ENCODE assay signal across 22 cellular contexts in genomic region chr17:28325221-28325620, GRCh38. TPM values are rescaled to one million over a fixed set of nuclear protein-coding genes. Genes with fewer than 3 reads are reported as not detected.
DNase-seq lines count a peak whose midpoint lies in the region; ATAC-seq and TF ChIP-seq lines count a peak whose summit lies in the region.
"Had no signal": no experiment of that assay in that cellular context is flagged by ENCODE, and none has a peak within 500 bp of the region (broad histone marks: within the 10 kb centered on the region; RNA-seq: fewer than 3 reads in every experiment).

No MANE protein-coding gene starts in this region.

- no peak overlapping the region for H2AFZ ChIP-seq in neural progenitor cell (replicated peaks)

- no peak for TF ChIP-seq CTCF in neural progenitor cell (IDR thresholded peaks at IDR 0.05)
- TF ChIP-seq CTCF in GM13977 (IDR thresholded peaks at IDR 0.05; ENCODE audit: extremely low read depth, insufficient read depth, missing control alignments) = no peak

- in situ Hi-C loops in GM13977 (cut with MboI; ENCODE audit: low pct_unique_long_range_greater_than_20kb, low sequenced_read_pairs, unreplicated experiment) = no loop called here

- H3K4me3 Mint-ChIP-seq in neural progenitor cell = no peak overlapping the region
- H3K4me3 Mint-ChIP-seq in activated CD4-positive, alpha-beta T cell treated with anti-CD3 and anti-CD28 coated beads for 36 hours = no peak overlapping the region
- H3K4me3 Mint-ChIP-seq: CD8-positive, alpha-beta memory T cell had no signal

- H3F3A ChIP-seq in neural progenitor cell (ENCODE audit: low read depth) = peaks cover 27% of the 10 kb centered on the region

- no peak overlapping the region for H3K9ac ChIP-seq in BLaER1 treated with 17β-estradiol and CSF1 and Interleukin-3, amounts not matched to agents 10 nM and 100 nM
- H3K9ac ChIP-seq in neural progenitor cell = no peak overlapping the region

- no peak for ATAC-seq in activated CD4-positive, alpha-beta T cell treated with anti-CD3 and anti-CD28 coated beads for 36 hours
- ATAC-seq: esophagus mucosa, K562 had no signal

- DNase-seq in NCI-H1417 (lab: John Stamatoyannopoulos, UW) (peak in 2 of 3 experiments; percentile 60 to 85), cerebellar cortex (ENCODE audit: low spot score) (peak; percentile 60), neural progenitor cell (ENCODE audit: low spot score) (no peak), NAMALWA (ENCODE audit: low spot score) (no peak), anterior cingulate cortex (lab: John Stamatoyannopoulos, UW) (no peak), GM13977 (ENCODE audit: low spot score) (no peak)
- no peak for DNase-seq in activated CD4-positive, alpha-beta T cell treated with anti-CD3 and anti-CD28 coated beads for 36 hours
- DNase-seq: activated effector memory CD4-positive, alpha-beta T cell treated with Interleukin-2 at 50 U/mL for 16 hours; CD8-positive, alpha-beta memory T cell; left ventricle myocardium inferior; NCI-H2081; NCI-H526 treated with DMSO at 0.1 percent for 48 hours; substantia nigra; T-helper 9 cell had no signal

- peak overlapping the region in 6 of 11 experiments; percentile 40 to 72 (median 55); a peak in 8 of 22 replicates for H3K4me2 ChIP-seq in BLaER1 treated with 17β-estradiol and CSF1 and Interleukin-3, amounts not matched to agents 10 nM and 100 nM
- H3K4me2 ChIP-seq in neural progenitor cell = no peak overlapping the region

- no peaks in the 10 kb centered on the region for H3K9me3 ChIP-seq in BLaER1 treated with 17β-estradiol and CSF1 and Interleukin-3, amounts not matched to agents 10 nM and 100 nM (replicated peaks in 1 of 11)
- no peaks in the 10 kb centered on the region for H3K9me3 ChIP-seq in neural progenitor cell (ENCODE audit: low read depth)
- H3K9me3 ChIP-seq: left ventricle myocardium inferior, Peyer's patch had no signal

- H3K4me3 ChIP-seq in BLaER1 treated with 17β-estradiol and CSF1 and Interleukin-3, amounts not matched to agents 10 nM and 100 nM = no peak overlapping the region
- no peak overlapping the region for H3K4me3 ChIP-seq in neural progenitor cell
- H3K4me3 ChIP-seq: K562, left ventricle myocardium inferior, Peyer's patch had no signal

- no peaks in the 10 kb centered on the region for H3K27me3 Mint-ChIP-seq in neural progenitor cell (ENCODE audit: insufficient read depth, low read depth)
- H3K27me3 Mint-ChIP-seq in activated CD4-positive, alpha-beta T cell treated with anti-CD3 and anti-CD28 coated beads for 36 hours = no peaks in the 10 kb centered on the region
- H3K27me3 Mint-ChIP-seq: CD8-positive, alpha-beta memory T cell had no signal

- no peak overlapping the region for H3K27ac ChIP-seq in BLaER1 treated with 17β-estradiol and CSF1 and Interleukin-3, amounts not matched to agents 10 nM and 100 nM
- peak overlapping the region; percentile 34 for H3K27ac ChIP-seq in neural progenitor cell
- H3K27ac ChIP-seq: left ventricle myocardium inferior, Peyer's patch had no signal

- peaks cover 49% of the 10 kb centered on the region for H3K4me1 Mint-ChIP-seq in neural progenitor cell
- peaks cover 42% of the 10 kb centered on the region for H3K4me1 Mint-ChIP-seq in activated CD4-positive, alpha-beta T cell treated with anti-CD3 and anti-CD28 coated beads for 36 hours

- intact Hi-C loops in activated CD4-positive, alpha-beta T cell treated with anti-CD3 and anti-CD28 coated beads for 36 hours (cut with DNase I, micrococcal nuclease) = no loop called here

- H3K79me2 ChIP-seq in neural progenitor cell (ENCODE audit: low read depth) = peaks cover 84% of the 10 kb centered on the region

- H3K9me3 Mint-ChIP-seq in neural progenitor cell = no peaks in the 10 kb centered on the region
- no peaks in the 10 kb centered on the region for H3K9me3 Mint-ChIP-seq in activated CD4-positive, alpha-beta T cell treated with anti-CD3 and anti-CD28 coated beads for 36 hours (ENCODE audit: low read depth)
- H3K9me3 Mint-ChIP-seq: CD8-positive, alpha-beta memory T cell had no signal

- peaks cover 0 to 84% (median 62%) of the 10 kb centered on the region in 11 experiments; a peak in 14 of 22 replicates for H4K20me1 ChIP-seq in BLaER1 treated with 17β-estradiol and CSF1 and Interleukin-3, amounts not matched to agents 10 nM and 100 nM
- H4K20me1 ChIP-seq in neural progenitor cell (ENCODE audit: low read depth) = peaks cover 73% of the 10 kb centered on the region

- CTCF ChIA-PET in activated CD4-positive, alpha-beta T cell treated with anti-CD3 and anti-CD28 coated beads for 36 hours (lab: Charles Lee) = interaction anchor here (0.6 to 1.4 kb wide), 4 partner anchors 11 to 517 kb away, joined by 3 read pairs; no protein-coding TSS in a partner anchor

- POLR2A ChIA-PET in activated CD4-positive, alpha-beta T cell treated with anti-CD3 and anti-CD28 coated beads for 36 hours (lab: Charles Lee) = no interaction called here

- peaks cover 31% of the 10 kb centered on the region for H3K36me3 Mint-ChIP-seq in neural progenitor cell
- peaks cover 47% of the 10 kb centered on the region for H3K36me3 Mint-ChIP-seq in activated CD4-positive, alpha-beta T cell treated with anti-CD3 and anti-CD28 coated beads for 36 hours (ENCODE audit: low read depth)

- H3K36me3 ChIP-seq in BLaER1 treated with 17β-estradiol and CSF1 and Interleukin-3, amounts not matched to agents 10 nM and 100 nM = peaks cover 29 to 87% (median 56%) of the 10 kb centered on the region in 11 experiments
- H3K36me3 ChIP-seq in neural progenitor cell = peaks cover 4% of the 10 kb centered on the region

- no peak overlapping the region for H3K27ac Mint-ChIP-seq in neural progenitor cell
- no peak overlapping the region for H3K27ac Mint-ChIP-seq in activated CD4-positive, alpha-beta T cell treated with anti-CD3 and anti-CD28 coated beads for 36 hours
- H3K27ac Mint-ChIP-seq: CD8-positive, alpha-beta memory T cell had no signal

- H3K27me3 ChIP-seq in BLaER1 treated with 17β-estradiol and CSF1 and Interleukin-3, amounts not matched to agents 10 nM and 100 nM = no peaks in the 10 kb centered on the region
- H3K27me3 ChIP-seq in neural progenitor cell = no peaks in the 10 kb centered on the region
- H3K27me3 ChIP-seq: Peyer's patch had no signal

- peaks cover 17 to 43% (median 28%) of the 10 kb centered on the region in 10 experiments for H3K4me1 ChIP-seq in BLaER1 treated with 17β-estradiol and CSF1 and Interleukin-3, amounts not matched to agents 10 nM and 100 nM
- H3K4me1 ChIP-seq in neural progenitor cell = peaks cover 20% of the 10 kb centered on the region
- H3K4me1 ChIP-seq: left ventricle myocardium inferior had no signal

RNA-seq across cellular contexts. Expression of gene TMEM97, which starts 6.2 kb away (rescaled TPM):
- 126 and 136 TPM in 2 replicates for total RNA-seq in neural progenitor cell (ENCODE audit: low replicate concordance)
- total RNA-seq in activated CD4-positive, alpha-beta T cell treated with anti-CD3 and anti-CD28 coated beads for 36 hours = 10 to 100 TPM; 31.0 to 49.3 TPM

RNA-seq across cellular contexts. Expression of gene IFT20, which starts 10.1 kb away (rescaled TPM):
- 25.7 and 68.2 TPM in 2 replicates for total RNA-seq in neural progenitor cell (ENCODE audit: low replicate concordance)
- total RNA-seq in activated CD4-positive, alpha-beta T cell treated with anti-CD3 and anti-CD28 coated beads for 36 hours = 10 to 100 TPM; 12.9 to 17.3 TPM

RNA-seq across cellular contexts. Expression of gene TNFAIP1, which starts 10.3 kb away (rescaled TPM):
- 13.7 and 18.6 TPM in 2 replicates for total RNA-seq in neural progenitor cell (ENCODE audit: low replicate concordance)
- 10 to 100 TPM; 25.5 to 26.1 TPM for total RNA-seq in activated CD4-positive, alpha-beta T cell treated with anti-CD3 and anti-CD28 coated beads for 36 hours

RNA-seq across cellular contexts. Expression of gene POLDIP2, which starts 32.1 kb away (rescaled TPM):
- total RNA-seq in neural progenitor cell (ENCODE audit: low replicate concordance) = 44.6 and 65.0 TPM in 2 replicates
- 10 to 100 TPM; 84.9 to 98.4 TPM for total RNA-seq in activated CD4-positive, alpha-beta T cell treated with anti-CD3 and anti-CD28 coated beads for 36 hours

RNA-seq across cellular contexts. Expression of gene SEBOX, which starts 39.8 kb away (rescaled TPM):
- not detected in 2 replicates for total RNA-seq in neural progenitor cell (ENCODE audit: low replicate concordance)
- not detected for total RNA-seq in activated CD4-positive, alpha-beta T cell treated with anti-CD3 and anti-CD28 coated beads for 36 hours
- total RNA-seq: bronchial epithelial cell; CD8-positive, alpha-beta memory T cell; Daoy; esophagus mucosa; K562; left ventricle myocardium inferior; Peyer's patch; renal cortical epithelial cell; SK-MEL-5 had no signal

Comparison
In these comparisons a context has a peak if more than half of its experiments do, and no peak if none do; other contexts are left out.
1. DNase-seq: peak in NCI-H1417 (2 of 3) and cerebellar cortex (single experiment); none in neural progenitor cell (single experiment), NAMALWA (single experiment), anterior cingulate cortex (0 of 58), GM13977 (single experiment) and activated CD4-positive, alpha-beta T cell treated with anti-CD3 and anti-CD28 coated beads for 36 hours (single experiment).